In genomic region chr4:1196421-1197183, GRCh38 we compare ENCODE assay signal across 18 cellular contexts. TPM values are rescaled to one million over a fixed set of nuclear protein-coding genes. Genes with fewer than 3 reads are reported as not detected.
DNase-seq lines count a peak whose midpoint lies in the region; ATAC-seq and TF ChIP-seq lines count a peak whose summit lies in the region.
"Had no signal": no experiment of that assay in that cellular context is flagged by ENCODE, and none has a peak within 500 bp of the region (broad histone marks: within the 10 kb centered on the region; RNA-seq: fewer than 3 reads in every experiment).

No MANE protein-coding gene starts in this region.

- peak; percentile 54 for DNase-seq in activated effector memory CD4-positive, alpha-beta T cell treated with anti-CD3 and anti-CD28 coated beads, Interleukin-2, amount 50 U/mL, for 16 hours
- DNase-seq in activated effector memory CD4-positive, alpha-beta T cell treated with Interleukin-2 at 50 U/mL for 16 hours: no peak
- DNase-seq in HuH-7.5 (ENCODE audit: low spot score): peak; percentile 41
- no peak for DNase-seq in immature natural killer cell
- peak; percentile 0 for DNase-seq in stimulated activated naive B cell treated with anti-CD40 and anti-IgM and Interleukin-4, amounts not matched to agents 10 μg/mL and 1 μg/mL and 100 μg/mL, for 72 hours
- no peak for DNase-seq in stimulated activated naive CD4-positive, alpha-beta T cell (lab: John Stamatoyannopoulos, UW)
- DNase-seq in DMS 273 treated with DMSO at 0.1 percent for 48 hours (lab: John Stamatoyannopoulos, UW): no peak
- no peak for DNase-seq in foreskin keratinocyte
- DNase-seq: activated CD4-positive, CD25-positive, alpha-beta regulatory T cell; activated T-cell treated with anti-CD3 and anti-CD28 coated beads for 4 hours; dermis blood vessel endothelial cell; erythroblast; NCI-H1930; SIG-M5; stimulated activated CD4-positive, alpha-beta T cell treated with anti-CD3 and anti-CD28 coated beads, Interleukin-15, amount 100 ng/mL, for 24 hours; T-helper 17 cell had no signal

- H3K4me3 Mint-ChIP-seq in immature natural killer cell: peak overlapping the region; percentile 22 to 85 (median 62)
- no peak overlapping the region for H3K4me3 Mint-ChIP-seq in stimulated activated naive B cell treated with anti-CD40 and anti-IgM and Interleukin-4, amounts not matched to agents 10 μg/mL and 1 μg/mL and 100 μg/mL, for 72 hours
- H3K4me3 Mint-ChIP-seq: T-helper 17 cell had no signal

- peaks cover 4% of the 10 kb centered on the region for H3K4me1 ChIP-seq in foreskin keratinocyte

- H3K36me3 Mint-ChIP-seq in immature natural killer cell: peaks cover 22 to 31% (median 24%) of the 10 kb centered on the region in 3 donors
- H3K36me3 Mint-ChIP-seq in stimulated activated naive B cell treated with anti-CD40 and anti-IgM and Interleukin-4, amounts not matched to agents 10 μg/mL and 1 μg/mL and 100 μg/mL, for 72 hours: peaks cover 8 to 21% of the 10 kb centered on the region in 2 donors
- H3K36me3 Mint-ChIP-seq: activated naive CD4-positive, alpha-beta T cell treated with anti-CD3 and anti-CD28 coated beads, Interleukin-2, amount 50 U/mL, for 72 hours had no signal

- peaks cover 17 to 41% (median 19%) of the 10 kb centered on the region in 3 donors for H3K27me3 Mint-ChIP-seq in immature natural killer cell (ENCODE audit: low read depth in 3 of 3)
- no peaks in the 10 kb centered on the region for H3K27me3 Mint-ChIP-seq in stimulated activated naive B cell treated with anti-CD40 and anti-IgM and Interleukin-4, amounts not matched to agents 10 μg/mL and 1 μg/mL and 100 μg/mL, for 72 hours
- H3K27me3 Mint-ChIP-seq: T-helper 17 cell had no signal

- no peaks in the 10 kb centered on the region for H3K9me3 Mint-ChIP-seq in immature natural killer cell
- no peaks in the 10 kb centered on the region for H3K9me3 Mint-ChIP-seq in stimulated activated naive B cell treated with anti-CD40 and anti-IgM and Interleukin-4, amounts not matched to agents 10 μg/mL and 1 μg/mL and 100 μg/mL, for 72 hours
- H3K9me3 Mint-ChIP-seq: activated naive CD4-positive, alpha-beta T cell treated with anti-CD3 and anti-CD28 coated beads, Interleukin-2, amount 50 U/mL, for 72 hours had no signal

- H3K27ac ChIP-seq in foreskin keratinocyte: no peak overlapping the region
- H3K27ac ChIP-seq: body of pancreas had no signal

- TF ChIP-seq CTCF in foreskin keratinocyte (conservative IDR thresholded peaks at IDR 0.05): no peak

- no peak for ATAC-seq in stimulated activated naive B cell treated with anti-CD40 and anti-IgM and Interleukin-4, amounts not matched to agents 10 μg/mL and 1 μg/mL and 100 μg/mL, for 72 hours (replicated peaks)
- no peak for ATAC-seq in foreskin keratinocyte
- ATAC-seq: activated naive CD4-positive, alpha-beta T cell treated with anti-CD3 and anti-CD28 coated beads, Interleukin-2, amount 50 U/mL, for 72 hours; body of pancreas; T-helper 17 cell had no signal

- H3K4me1 Mint-ChIP-seq in immature natural killer cell: peaks cover 66 to 80% of the 10 kb centered on the region in 2 donors
- H3K4me1 Mint-ChIP-seq in stimulated activated naive B cell treated with anti-CD40 and anti-IgM and Interleukin-4, amounts not matched to agents 10 μg/mL and 1 μg/mL and 100 μg/mL, for 72 hours: peaks cover 8 to 15% of the 10 kb centered on the region in 2 donors

- peaks cover 10% of the 10 kb centered on the region for H3K27me3 ChIP-seq in foreskin keratinocyte
- H3K27me3 ChIP-seq: body of pancreas had no signal

- H3K27ac Mint-ChIP-seq in immature natural killer cell: peak overlapping the region; percentile 78 to 100 (median 87)
- no peak overlapping the region for H3K27ac Mint-ChIP-seq in stimulated activated naive B cell treated with anti-CD40 and anti-IgM and Interleukin-4, amounts not matched to agents 10 μg/mL and 1 μg/mL and 100 μg/mL, for 72 hours
- H3K27ac Mint-ChIP-seq: T-helper 17 cell had no signal

RNA-seq across cellular contexts. Expression of gene SPON2, which starts 24.2 kb away (rescaled TPM):
- polyA plus RNA-seq in immature natural killer cell (1,000 to 10,000 TPM in 2 of 3 donors, 100 to 1,000 TPM in 1; 603 to 1,685 (median 1,079) TPM), foreskin keratinocyte (0.12 and 0.41 TPM in 2 replicates)
- total RNA-seq in foreskin keratinocyte: 0.32 and 0.65 TPM in 2 replicates

RNA-seq across cellular contexts. Expression of gene CTBP1, which starts 52.3 kb away (rescaled TPM):
- polyA plus RNA-seq in immature natural killer cell (100 to 1,000 TPM in 1 of 3 donors, 10 to 100 TPM in 2; 72.1 to 110 (median 77.7) TPM), foreskin keratinocyte (69.9 and 73.0 TPM in 2 replicates)
- 106 and 114 TPM in 2 replicates for total RNA-seq in foreskin keratinocyte

Comparison
In these comparisons a context has a peak if more than half of its experiments do, and no peak if none do; other contexts are left out.
1. DNase-seq: peak in activated effector memory CD4-positive, alpha-beta T cell treated with anti-CD3 and anti-CD28 coated beads, Interleukin-2, amount 50 U/mL, for 16 hours (single experiment), HuH-7.5 (single experiment) and stimulated activated naive B cell treated with anti-CD40 and anti-IgM and Interleukin-4, amounts not matched to agents 10 μg/mL and 1 μg/mL and 100 μg/mL, for 72 hours (single experiment); none in activated effector memory CD4-positive, alpha-beta T cell treated with Interleukin-2 at 50 U/mL for 16 hours (single experiment), immature natural killer cell (0 of 3), stimulated activated naive CD4-positive, alpha-beta T cell (0 of 6), DMS 273 treated with DMSO at 0.1 percent for 48 hours (single experiment) and foreskin keratinocyte (0 of 2).
2. H3K4me3 Mint-ChIP-seq: peak in immature natural killer cell (5 of 5); none in stimulated activated naive B cell treated with anti-CD40 and anti-IgM and Interleukin-4, amounts not matched to agents 10 μg/mL and 1 μg/mL and 100 μg/mL, for 72 hours (0 of 2).
3. RNA of gene SPON2, which starts 24.2 kb away (polyA plus RNA-seq): 603 to 1,685 TPM in immature natural killer cell; 0.12 to 0.41 TPM in foreskin keratinocyte; every median in the first group is over 100 times any median in the second.